Comparison of ENCODE assay signal across 10 cellular contexts in the genomic region with DNA sequence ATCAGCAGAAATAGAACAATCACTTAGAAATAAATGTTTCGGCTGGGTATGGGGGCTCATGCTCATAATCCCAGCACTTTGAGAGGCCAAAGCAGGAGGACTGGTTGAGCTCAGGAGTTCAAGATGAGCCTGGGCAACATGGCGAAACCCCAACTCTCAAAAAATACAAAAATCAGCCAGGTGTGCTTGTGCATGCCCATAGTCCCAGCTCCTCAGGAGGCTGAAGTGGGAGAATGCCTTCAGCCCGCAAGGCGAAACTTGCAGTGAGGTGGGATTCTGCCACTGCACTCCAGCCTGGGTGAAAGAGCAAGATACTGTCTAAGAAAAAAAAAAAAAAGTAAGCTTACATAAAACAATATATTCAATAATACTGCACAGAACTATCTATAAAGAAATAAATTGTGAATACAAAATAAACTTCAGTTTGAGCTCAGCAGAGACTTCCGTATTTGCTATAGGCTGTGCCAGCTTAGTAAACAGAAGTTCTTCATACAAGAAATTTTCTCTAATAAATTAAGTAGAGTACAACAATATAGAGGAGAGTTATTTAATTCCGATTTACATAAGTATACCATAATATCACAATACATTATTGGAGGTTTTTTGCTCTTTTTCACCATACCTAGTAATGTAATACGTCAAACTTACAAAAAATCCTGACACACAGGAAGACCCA. TPM values are rescaled to one million over a fixed set of nuclear protein-coding genes. Genes with fewer than 3 reads are reported as not detected.
DNase-seq lines count a peak whose midpoint lies in the region; ATAC-seq and TF ChIP-seq lines count a peak whose summit lies in the region.
"Had no signal": no experiment of that assay in that cellular context is flagged by ENCODE, and none has a peak within 500 bp of the region (broad histone marks: within the 10 kb centered on the region; RNA-seq: fewer than 3 reads in every experiment).

No MANE protein-coding gene starts in this region.

- no peaks in the 10 kb centered on the region for H3K27me3 ChIP-seq in CD4-positive, CD25-positive, alpha-beta regulatory T cell (ENCODE audit: control insufficient read depth, insufficient read depth, low read length)
- no peaks in the 10 kb centered on the region for H3K27me3 ChIP-seq in mononuclear cell (ENCODE audit: insufficient read depth, low read length)

- H3K4me1 ChIP-seq in CD4-positive, CD25-positive, alpha-beta regulatory T cell (ENCODE audit: control insufficient read depth, insufficient read depth, low read length, poor library complexity, severe bottlenecking): peaks cover 16% of the 10 kb centered on the region
- H3K4me1 ChIP-seq in mononuclear cell (ENCODE audit: insufficient read depth, low read length): peaks cover 14% of the 10 kb centered on the region

- peaks cover 14% of the 10 kb centered on the region for H3K36me3 Mint-ChIP-seq in CD4-positive, CD25-positive, alpha-beta regulatory T cell
- H3K36me3 Mint-ChIP-seq in WTC11: peaks cover 9% of the 10 kb centered on the region

- H3K27ac Mint-ChIP-seq in CD4-positive, CD25-positive, alpha-beta regulatory T cell: peak overlapping the region; percentile 93 to 100 (median 95)
- peak overlapping the region; percentile 84 for H3K27ac Mint-ChIP-seq in WTC11

- peak overlapping the region; percentile 89 for H3K27ac ChIP-seq in CD4-positive, CD25-positive, alpha-beta regulatory T cell (ENCODE audit: insufficient read depth, low read length, poor library complexity, severe bottlenecking)

- peaks cover 4% of the 10 kb centered on the region for H3K27me3 Mint-ChIP-seq in CD4-positive, CD25-positive, alpha-beta regulatory T cell
- no peaks in the 10 kb centered on the region for H3K27me3 Mint-ChIP-seq in WTC11 (ENCODE audit: low read depth)

- H3K36me3 ChIP-seq in CD4-positive, CD25-positive, alpha-beta regulatory T cell (ENCODE audit: control insufficient read depth, insufficient read depth, low read length): no peaks in the 10 kb centered on the region

- peaks cover 16 to 43% (median 23%) of the 10 kb centered on the region in 4 donors for H3K4me1 Mint-ChIP-seq in CD4-positive, CD25-positive, alpha-beta regulatory T cell
- peaks cover 40% of the 10 kb centered on the region for H3K4me1 Mint-ChIP-seq in WTC11

- TF ChIP-seq CTCF in WTC11 (IDR thresholded peaks at IDR 0.05): no peak
- TF ChIP-seq CTCF in GM10248 (IDR thresholded peaks at IDR 0.05; ENCODE audit: control extremely low read depth, extremely low read depth, low read depth, missing control alignments): no peak

- peaks cover 0 to 1% (median 0%) of the 10 kb centered on the region in 7 donors for H3K9me3 Mint-ChIP-seq in CD4-positive, CD25-positive, alpha-beta regulatory T cell
- no peaks in the 10 kb centered on the region; the same call in 1 of the 2 replicates for H3K9me3 Mint-ChIP-seq in WTC11

- H3K4me3 ChIP-seq in CD4-positive, CD25-positive, alpha-beta regulatory T cell (ENCODE audit: low read depth, low read length): peak overlapping the region; percentile 98
- peak overlapping the region; percentile 29 for H3K4me3 ChIP-seq in mononuclear cell (ENCODE audit: low read length)

- CTCF ChIA-PET in WTC11 (lab: Charles Lee) (interaction anchor here (0.7 to 1.7 kb wide), 4 partner anchors 11 to 554 kb away, joined by 3 to 7 read pairs (median 4); no protein-coding TSS in a partner anchor), GM10248 (lab: Yijun Ruan, JAX) (interaction anchor here (1.0 to 2.0 kb wide), 7 partner anchors 10 to 32 kb away, joined by 3 to 6 read pairs (median 4); no protein-coding TSS in a partner anchor)

- POLR2A ChIA-PET in WTC11 (lab: Charles Lee) (interaction anchor here (0.6 to 0.7 kb wide), 2 partner anchors 348 to 1164 kb away, joined by 3 to 4 read pairs; no protein-coding TSS in a partner anchor), GM10248 (lab: Yijun Ruan, JAX) (no interaction called here)

- H3K9me3 ChIP-seq in CD4-positive, CD25-positive, alpha-beta regulatory T cell (ENCODE audit: control insufficient read depth in 2 of 2, low read length in 2 of 2): no peaks in the 10 kb centered on the region
- no peaks in the 10 kb centered on the region for H3K9me3 ChIP-seq in mononuclear cell (ENCODE audit: low read depth, low read length)

- H3K4me3 Mint-ChIP-seq in CD4-positive, CD25-positive, alpha-beta regulatory T cell: peak overlapping the region; percentile 80 to 93 (median 90)
- no peak overlapping the region for H3K4me3 Mint-ChIP-seq in WTC11

- DNase-seq in CD4-positive, CD25-positive, alpha-beta regulatory T cell: no peak
- DNase-seq in WTC11 (ENCODE audit: low spot score) (no peak), left lobe of liver (ENCODE audit: low spot score) (no peak), GM10248 (ENCODE audit: extremely low spot score) (no peak), T1000 (lab: John Stamatoyannopoulos, UW) (no peak), occipital lobe (lab: John Stamatoyannopoulos, UW) (no peak)
- DNase-seq: activated CD4-positive, CD25-positive, alpha-beta regulatory T cell treated with anti-CD3 and anti-CD28 coated beads, Interleukin-2, amount 50 U/mL, for 72 hours; NCI-H1436 had no signal

- ATAC-seq in CD4-positive, CD25-positive, alpha-beta regulatory T cell (ENCODE audit: low read depth in 2 of 2): no peak
- ATAC-seq in GM21723 (IDR thresholded peaks at IDR 0.05; ENCODE audit: unreplicated experiment) (peak; percentile 12), WTC11 (no peak), left lobe of liver (no peak)

TF ChIP-seq in WTC11, 78 proteins besides CTCF, POLR2A, EP300 and RAD21:
- TF ChIP-seq TCF7 (CRISPR knock-in tag; IDR thresholded peaks at IDR 0.05; ENCODE audit: low read depth): no peak
- TF ChIP-seq ZNF232 (CRISPR knock-in tag; IDR thresholded peaks at IDR 0.05): no peak
- TF ChIP-seq, protein P1, sequence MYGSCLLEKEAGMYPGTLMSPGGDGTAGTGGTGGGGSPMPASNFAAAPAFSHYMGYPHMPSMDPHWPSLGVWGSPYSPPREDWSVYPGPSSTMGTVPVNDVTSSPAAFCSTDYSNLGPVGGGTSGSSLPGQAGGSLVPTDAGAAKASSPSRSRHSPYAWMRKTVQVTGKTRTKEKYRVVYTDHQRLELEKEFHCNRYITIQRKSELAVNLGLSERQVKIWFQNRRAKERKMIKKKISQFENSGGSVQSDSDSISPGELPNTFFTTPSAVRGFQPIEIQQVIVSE (CRISPR knock-in tag; IDR thresholded peaks at IDR 0.05; ENCODE audit: borderline replicate concordance): no peak
- TF ChIP-seq ZNF138 (CRISPR knock-in tag; conservative IDR thresholded peaks at IDR 0.05): no peak
- TF ChIP-seq, protein P2, sequence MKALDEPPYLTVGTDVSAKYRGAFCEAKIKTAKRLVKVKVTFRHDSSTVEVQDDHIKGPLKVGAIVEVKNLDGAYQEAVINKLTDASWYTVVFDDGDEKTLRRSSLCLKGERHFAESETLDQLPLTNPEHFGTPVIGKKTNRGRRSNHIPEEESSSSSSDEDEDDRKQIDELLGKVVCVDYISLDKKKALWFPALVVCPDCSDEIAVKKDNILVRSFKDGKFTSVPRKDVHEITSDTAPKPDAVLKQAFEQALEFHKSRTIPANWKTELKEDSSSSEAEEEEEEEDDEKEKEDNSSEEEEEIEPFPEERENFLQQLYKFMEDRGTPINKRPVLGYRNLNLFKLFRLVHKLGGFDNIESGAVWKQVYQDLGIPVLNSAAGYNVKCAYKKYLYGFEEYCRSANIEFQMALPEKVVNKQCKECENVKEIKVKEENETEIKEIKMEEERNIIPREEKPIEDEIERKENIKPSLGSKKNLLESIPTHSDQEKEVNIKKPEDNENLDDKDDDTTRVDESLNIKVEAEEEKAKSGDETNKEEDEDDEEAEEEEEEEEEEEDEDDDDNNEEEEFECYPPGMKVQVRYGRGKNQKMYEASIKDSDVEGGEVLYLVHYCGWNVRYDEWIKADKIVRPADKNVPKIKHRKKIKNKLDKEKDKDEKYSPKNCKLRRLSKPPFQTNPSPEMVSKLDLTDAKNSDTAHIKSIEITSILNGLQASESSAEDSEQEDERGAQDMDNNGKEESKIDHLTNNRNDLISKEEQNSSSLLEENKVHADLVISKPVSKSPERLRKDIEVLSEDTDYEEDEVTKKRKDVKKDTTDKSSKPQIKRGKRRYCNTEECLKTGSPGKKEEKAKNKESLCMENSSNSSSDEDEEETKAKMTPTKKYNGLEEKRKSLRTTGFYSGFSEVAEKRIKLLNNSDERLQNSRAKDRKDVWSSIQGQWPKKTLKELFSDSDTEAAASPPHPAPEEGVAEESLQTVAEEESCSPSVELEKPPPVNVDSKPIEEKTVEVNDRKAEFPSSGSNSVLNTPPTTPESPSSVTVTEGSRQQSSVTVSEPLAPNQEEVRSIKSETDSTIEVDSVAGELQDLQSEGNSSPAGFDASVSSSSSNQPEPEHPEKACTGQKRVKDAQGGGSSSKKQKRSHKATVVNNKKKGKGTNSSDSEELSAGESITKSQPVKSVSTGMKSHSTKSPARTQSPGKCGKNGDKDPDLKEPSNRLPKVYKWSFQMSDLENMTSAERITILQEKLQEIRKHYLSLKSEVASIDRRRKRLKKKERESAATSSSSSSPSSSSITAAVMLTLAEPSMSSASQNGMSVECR (CRISPR knock-in tag; IDR thresholded peaks at IDR 0.05; ENCODE audit: borderline replicate concordance): no peak
- TF ChIP-seq JAZF1 (CRISPR knock-in tag; IDR thresholded peaks at IDR 0.05): no peak
- TF ChIP-seq ZNF423 (CRISPR knock-in tag; IDR thresholded peaks at IDR 0.05): no peak

RNA-seq across cellular contexts. Expression of a gene that starts 43.6 kb away (rescaled TPM):
- total RNA-seq in CD4-positive, CD25-positive, alpha-beta regulatory T cell: 18.2 TPM
- 10 to 100 TPM in 1 of 4 donors, 1 to 10 TPM in 3; 7.4 to 11.5 (median 9.1) TPM for polyA plus RNA-seq in CD4-positive, CD25-positive, alpha-beta regulatory T cell
- total RNA-seq in WTC11 (2021) (19.1 to 23.4 TPM (median 22.8 TPM) in 3 replicates), mononuclear cell (49.6 TPM), left lobe of liver (7.1 TPM), occipital lobe (78.6 TPM)
